8 cellular contexts compared by ENCODE assay signal in genomic region chr1:145465405-145466144, GRCh38. TPM values are rescaled to one million over a fixed set of nuclear protein-coding genes. Genes with fewer than 3 reads are reported as not detected.
A peak's percentile ranks its signal among the peaks of the same experiment; 100 is the strongest.
DNase-seq lines count a peak whose midpoint lies in the region; ATAC-seq and TF ChIP-seq lines count a peak whose summit lies in the region.
"Not testable (repeated sequence)": the region's sequence is repeated elsewhere in the genome, so short reads cannot be mapped to it uniquely, and the experiment has no call there.

No MANE protein-coding gene starts in this region.

- not testable (repeated sequence) for H4K20me1 ChIP-seq in PC-9 (ENCODE audit: insufficient read depth)

- WGBS in esophagus, 2 donors = 0 to 1% methylated on average over 17 to 18 of the region's 35 CpGs

- TF ChIP-seq CTCF in PC-9 (conservative IDR thresholded peaks at IDR 0.05) = not testable (repeated sequence)

- not testable (repeated sequence) for H3K9me2 ChIP-seq in PC-9 (ENCODE audit: insufficient read depth)

- H3K4me3 ChIP-seq in PC-9 = peak overlapping the region; percentile 49; the same call in 1 of the 2 replicates
- peak overlapping the region; percentile 40 to 49 for H3K4me3 ChIP-seq in esophagus (ENCODE audit: low read depth in 1 of 2, low read length in 2 of 2)

- peak overlapping the region; percentile 67 for H3K4me2 ChIP-seq in PC-9

- DNase-seq in DMS79 (lab: John Stamatoyannopoulos, UW) (peak; percentile 98), HuH-7.5 (ENCODE audit: low spot score) (peak; percentile 16), PC-9 (peak; percentile 90 to 98)
- DNase-seq in activated T-cell treated with anti-CD3 and anti-CD28 coated beads, Interleukin-2, amount 50 U/mL, for 24 hours = peak; percentile 81
- peak; percentile 33 to 81 (median 72) for DNase-seq in naive thymus-derived CD8-positive, alpha-beta T cell
- peak; percentile 36 to 64 for DNase-seq in stimulated activated CD8-positive, alpha-beta memory T cell treated with anti-CD3 and anti-CD28 coated beads, Interleukin-7, amount 100 ng/mL, for 4 hours (ENCODE audit: low read depth in 2 of 2)

- H3K36me3 Mint-ChIP-seq in activated T-cell treated with anti-CD3 and anti-CD28 coated beads, Interleukin-2, amount 50 U/mL, for 24 hours (ENCODE audit: low read depth); naive thymus-derived CD8-positive, alpha-beta T cell: not testable (repeated sequence)

- H3K27ac ChIP-seq in PC-9 (peak overlapping the region; percentile 85), esophagus (ENCODE audit: low read depth in 2 of 2, low read length in 1 of 2) (peak overlapping the region in 1 of 2 donors; percentile 49)

- not testable (repeated sequence) for H3K9me3 Mint-ChIP-seq in activated T-cell treated with anti-CD3 and anti-CD28 coated beads, Interleukin-2, amount 50 U/mL, for 24 hours; naive thymus-derived CD8-positive, alpha-beta T cell

- not testable (repeated sequence) for H2AFZ ChIP-seq in PC-9

- peak overlapping the region; percentile 98 for H3K27ac Mint-ChIP-seq in activated T-cell treated with anti-CD3 and anti-CD28 coated beads, Interleukin-2, amount 50 U/mL, for 24 hours
- peak overlapping the region; percentile 91 to 98 (median 95) for H3K27ac Mint-ChIP-seq in naive thymus-derived CD8-positive, alpha-beta T cell

- TSS peak; percentile 100 for BruUV-seq in PC-9 (replicated peaks; lab: Mats Ljungman, UMichigan)

- H3K4me3 Mint-ChIP-seq in activated T-cell treated with anti-CD3 and anti-CD28 coated beads, Interleukin-2, amount 50 U/mL, for 24 hours = peak overlapping the region; percentile 66
- H3K4me3 Mint-ChIP-seq in naive thymus-derived CD8-positive, alpha-beta T cell = peak overlapping the region; percentile 81 to 97 (median 92)

- H3K27me3 Mint-ChIP-seq in activated T-cell treated with anti-CD3 and anti-CD28 coated beads, Interleukin-2, amount 50 U/mL, for 24 hours; naive thymus-derived CD8-positive, alpha-beta T cell: not testable (repeated sequence)

- not testable (repeated sequence) for H3K36me3 ChIP-seq in PC-9 (ENCODE audit: low read depth); esophagus (ENCODE audit: control insufficient read depth in 2 of 2, insufficient read depth in 2 of 2, low read length in 1 of 2)

- not testable (repeated sequence) for H3K9me3 ChIP-seq in PC-9 (ENCODE audit: insufficient read depth, low read depth); esophagus (ENCODE audit: control insufficient read depth in 2 of 2, insufficient read depth in 1 of 2, low read depth in 1 of 2, low read length in 1 of 2)

- not testable (repeated sequence) for H3K4me1 Mint-ChIP-seq in activated T-cell treated with anti-CD3 and anti-CD28 coated beads, Interleukin-2, amount 50 U/mL, for 24 hours (ENCODE audit: low read depth); naive thymus-derived CD8-positive, alpha-beta T cell

- ATAC-seq in GM21619 (IDR thresholded peaks at IDR 0.05; ENCODE audit: unreplicated experiment) = peak; percentile 91
- ATAC-seq in naive thymus-derived CD8-positive, alpha-beta T cell = peak; percentile 79 to 80

- POLR2A ChIA-PET in PC-9 (lab: Charles Lee; ENCODE audit: unreplicated experiment) = interaction anchor here (0.6 to 0.7 kb wide), 3 partner anchors 185 to 1053 kb away, joined by 3 to 10 read pairs (median 7); no protein-coding TSS in a partner anchor
- POLR2A ChIA-PET in naive thymus-derived CD8-positive, alpha-beta T cell (lab: Charles Lee) = not testable (repeated sequence)

- not testable (repeated sequence) for H3K79me2 ChIP-seq in PC-9 (ENCODE audit: low read depth)

- CTCF ChIA-PET in PC-9 (lab: Charles Lee) = not testable (repeated sequence)

- H3K4me1 ChIP-seq in PC-9 (replicated peaks; ENCODE audit: insufficient read depth); esophagus (ENCODE audit: control insufficient read depth in 2 of 2, insufficient read depth in 2 of 2, low read length in 1 of 2): not testable (repeated sequence)

- not testable (repeated sequence) for H3F3A ChIP-seq in PC-9 (ENCODE audit: insufficient read depth, low read depth)

- H3K27me3 ChIP-seq in PC-9 (ENCODE audit: insufficient read depth, low read depth); esophagus (ENCODE audit: control insufficient read depth in 1 of 2, insufficient read depth in 2 of 2, low read length in 2 of 2): not testable (repeated sequence)

- intact Hi-C loops in PC-9 (cut with micrococcal nuclease; ENCODE audit: unreplicated experiment) = not testable (repeated sequence)

RNA-seq across cellular contexts. Expression of gene NBPF20, which starts 40.2 kb away (rescaled TPM):
- total RNA-seq in PC-9 (2021) = 3.3 and 3.8 TPM in 2 replicates
- polyA plus RNA-seq in esophagus = under 1 TPM; 0.46 to 0.47 TPM
- total RNA-seq in naive thymus-derived CD8-positive, alpha-beta T cell = 1 to 10 TPM; 3.3 to 3.8 TPM
- 1 to 10 TPM in 1 of 3 donors, under 1 TPM in 2; 0.05 to 1.1 (median 0.12) TPM for polyA plus RNA-seq in naive thymus-derived CD8-positive, alpha-beta T cell

Comparison
In these comparisons a context has a peak if more than half of its experiments do, and no peak if none do; other contexts are left out.
1. DNase-seq: peak in every context shown above with its lines; median percentile 98 in DMS79; 94 in PC-9; 81 in activated T-cell treated with anti-CD3 and anti-CD28 coated beads, Interleukin-2, amount 50 U/mL, for 24 hours; 72 in naive thymus-derived CD8-positive, alpha-beta T cell; 50 in stimulated activated CD8-positive, alpha-beta memory T cell treated with anti-CD3 and anti-CD28 coated beads, Interleukin-7, amount 100 ng/mL, for 4 hours; 16 in HuH-7.5.